13 cellular contexts compared by ENCODE assay signal in genomic region chr12:108793756-108794441, GRCh38.
A peak's percentile ranks its signal among the peaks of the same experiment; 100 is the strongest.
DNase-seq lines count a peak whose midpoint lies in the region; ATAC-seq, FAIRE-seq and TF ChIP-seq lines count a peak whose summit lies in the region.
"Had no signal": no experiment of that assay in that cellular context is flagged by ENCODE, and none has a peak within 500 bp of the region (broad histone marks: within the 10 kb centered on the region; RNA-seq: fewer than 3 reads in every experiment).

No MANE protein-coding gene starts in this region.

- H3K4me1 ChIP-seq in gastroesophageal sphincter, result peaks cover 0 to 43% (median 12%) of the 10 kb centered on the region in 3 donors
- peaks cover 0 to 6% of the 10 kb centered on the region in 2 donors for H3K4me1 ChIP-seq in thyroid gland

- FAIRE-seq in GM19239 (lab: Jason Lieb, UNC), result no peak

- ATAC-seq in gastroesophageal sphincter, result peak; percentile 55

- WGBS in gastroesophageal sphincter (ENCODE audit: low coverage in 1 of 2), 2 donors, result 35 to 53% methylated on average over 6 to 14 of the region's 16 CpGs
- 64 to 68% methylated on average over 15 to 16 of the region's 16 CpGs for WGBS in thyroid gland, 2 donors

- TF ChIP-seq CTCF in gastroesophageal sphincter (IDR thresholded peaks at IDR 0.05) (no peak), nephron progenitor cell (IDR thresholded peaks at IDR 0.05) (no peak), thyroid gland (IDR thresholded peaks at IDR 0.05) (no peak)

- H3K36me3 Mint-ChIP-seq in nephron progenitor cell (ENCODE audit: low read depth), result peaks cover 48% of the 10 kb centered on the region

- DNase-seq in DMS 273 (lab: John Stamatoyannopoulos, UW; ENCODE audit: unreplicated experiment) (peak; percentile 53), DMS 273 treated with DMSO at 0.1 percent for 48 hours (lab: John Stamatoyannopoulos, UW) (no peak), nephron progenitor cell (no peak), thyroid gland (peak; percentile 53 to 63), head of caudate nucleus (no peak), HuH-7 (ENCODE audit: low spot score) (no peak), GM19239 (ENCODE audit: insufficient read length, low spot score) (no peak)
- DNase-seq: activated gamma-delta T cell treated with Interleukin-2 at 50 U/mL for 16 hours, NCI-H524 treated with DMSO at 0.1 percent for 48 hours had no signal

- H3K36me3 ChIP-seq in gastroesophageal sphincter (peaks cover 0 to 81% of the 10 kb centered on the region in 2 donors), thyroid gland (peaks cover 34 to 47% of the 10 kb centered on the region in 2 donors)

- peak overlapping the region; percentile 61 to 84 (median 79) for H3K27ac ChIP-seq in gastroesophageal sphincter
- H3K27ac ChIP-seq in thyroid gland, result no peak overlapping the region
- H3K27ac ChIP-seq: 22Rv1, suprapubic skin had no signal

- peak overlapping the region; percentile 71 for H3K27ac Mint-ChIP-seq in nephron progenitor cell

- no peak for TF ChIP-seq POLR2A in gastroesophageal sphincter (IDR thresholded peaks at IDR 0.05)
- TF ChIP-seq POLR2A in thyroid gland (IDR thresholded peaks at IDR 0.05), result no peak

- H3K4me3 Mint-ChIP-seq in nephron progenitor cell, result no peak overlapping the region

- intact Hi-C loops in thyroid gland (cut with DNase I) (no loop called here), head of caudate nucleus (cut with DNase I) (no loop called here)

- H3K4me3 ChIP-seq in gastroesophageal sphincter, result no peak overlapping the region
- no peak overlapping the region for H3K4me3 ChIP-seq in thyroid gland (replicated peaks in 1 of 3)
- H3K4me3 ChIP-seq: skin epidermis, suprapubic skin had no signal

- no peak for TF ChIP-seq EP300 in gastroesophageal sphincter (IDR thresholded peaks at IDR 0.05)

- peaks cover 11% of the 10 kb centered on the region for H3K9me3 Mint-ChIP-seq in nephron progenitor cell

- H3K4me1 Mint-ChIP-seq in nephron progenitor cell, result no peaks in the 10 kb centered on the region

- no peaks in the 10 kb centered on the region for H3K27me3 ChIP-seq in gastroesophageal sphincter
- H3K27me3 ChIP-seq in thyroid gland, result no peaks in the 10 kb centered on the region
- H3K27me3 ChIP-seq: suprapubic skin had no signal

- H3K9me3 ChIP-seq in gastroesophageal sphincter (no peaks in the 10 kb centered on the region), thyroid gland (no peaks in the 10 kb centered on the region)
- H3K9me3 ChIP-seq: suprapubic skin had no signal

- H3K27me3 Mint-ChIP-seq in nephron progenitor cell (ENCODE audit: low read depth, poor library complexity), result no peaks in the 10 kb centered on the region

Comparison
In these comparisons a context has a peak if more than half of its experiments do, and no peak if none do; other contexts are left out.
1. DNase-seq: peak in DMS 273 (single experiment) and thyroid gland (2 of 2); none in DMS 273 treated with DMSO at 0.1 percent for 48 hours (single experiment), nephron progenitor cell (single experiment), head of caudate nucleus (0 of 42), HuH-7 (single experiment) and GM19239 (single experiment).
2. H3K27ac ChIP-seq: peak in gastroesophageal sphincter (4 of 4); none in thyroid gland (0 of 3).